ENCODE assay signal across 8 cellular contexts in the genomic region with DNA sequence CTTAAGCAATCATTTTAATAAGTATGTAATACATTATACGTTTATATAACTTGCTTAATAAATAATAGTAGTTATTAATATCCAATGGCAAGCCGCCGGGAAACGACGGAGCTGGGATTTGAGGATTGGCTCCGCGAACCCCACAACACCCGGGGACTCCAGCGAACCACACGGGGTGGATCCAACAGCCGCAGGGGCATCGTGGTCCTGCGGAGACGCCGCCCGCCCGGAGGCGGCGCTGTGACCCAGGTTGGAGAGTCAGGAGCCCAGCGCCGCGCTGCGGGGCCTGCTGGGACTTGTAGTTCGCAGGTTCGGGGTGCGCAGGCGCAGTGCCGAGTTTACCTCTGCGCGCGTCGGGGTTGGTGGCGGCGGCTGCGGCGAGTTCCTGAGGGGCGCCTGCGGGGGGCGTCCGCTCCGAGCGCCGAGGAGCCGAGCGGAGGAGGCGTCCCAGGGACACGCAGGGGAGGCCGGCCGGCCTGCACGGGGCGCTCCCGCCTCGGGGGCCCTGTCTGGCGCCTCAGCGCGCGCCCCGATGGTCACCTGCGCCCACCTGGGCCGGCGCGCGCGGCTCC. TPM values are rescaled to one million over a fixed set of nuclear protein-coding genes. Genes with fewer than 3 reads are reported as not detected.
DNase-seq lines count a peak whose midpoint lies in the region; ATAC-seq and TF ChIP-seq lines count a peak whose summit lies in the region.

TSS of gene ZNF554 (plus strand) at position 329 of the 572 bp plus-strand sequence. CDS start at position 533, 204 bp downstream.

- H3K27me3 ChIP-seq in esophagus muscularis mucosa (no peaks in the 10 kb centered on the region), muscle layer of colon (ENCODE audit: control insufficient read depth in 1 of 2, insufficient read depth in 2 of 2, low read length in 2 of 2) (no peaks in the 10 kb centered on the region)

- DNase-seq in DMS53 treated with DMSO at 0.1 percent for 48 hours (lab: John Stamatoyannopoulos, UW; ENCODE audit: unreplicated experiment): peak; percentile 80
- peak; percentile 97 for DNase-seq in Jurkat, Clone E6-1 (ENCODE audit: low read depth, low spot score)
- DNase-seq in OCI-M2 (lab: John Stamatoyannopoulos, UW; ENCODE audit: unreplicated experiment): peak; percentile 79
- peak; percentile 98 for DNase-seq in activated T-cell treated with anti-CD3 and anti-CD28 coated beads, Interleukin-2, amount 50 U/mL, for 24 hours
- DNase-seq in esophagus muscularis mucosa (ENCODE audit: extremely low spot score): peak; percentile 98
- DNase-seq in stimulated activated CD8-positive, alpha-beta memory T cell treated with anti-CD3 and anti-CD28 coated beads, Interleukin-7, amount 100 ng/mL, for 1 hour (ENCODE audit: low read depth in 2 of 2): peak; percentile 96 to 97

- peaks cover 0 to 18% (median 17%) of the 10 kb centered on the region in 4 donors for H3K36me3 ChIP-seq in esophagus muscularis mucosa
- H3K36me3 ChIP-seq in muscle layer of colon (ENCODE audit: insufficient read depth, low read length): no peaks in the 10 kb centered on the region

- H3K4me1 ChIP-seq in esophagus muscularis mucosa (peaks cover 3 to 20% (median 18%) of the 10 kb centered on the region in 4 donors), muscle layer of colon (ENCODE audit: insufficient read depth, low read length) (no peaks in the 10 kb centered on the region)

- intact Hi-C loops in esophagus muscularis mucosa (cut with DNase I): loop anchor here (1.0 kb wide), 1 partner anchor 34 kb away; the partner anchor contains the start of gene THOP1

- peaks cover 5% of the 10 kb centered on the region for H3K36me3 Mint-ChIP-seq in activated T-cell treated with anti-CD3 and anti-CD28 coated beads, Interleukin-2, amount 50 U/mL, for 24 hours (ENCODE audit: low read depth)

- no peak for TF ChIP-seq POLR2A in esophagus muscularis mucosa (IDR thresholded peaks at IDR 0.05; ENCODE audit: low read depth)

- peak; percentile 99 for TF ChIP-seq CTCF in esophagus muscularis mucosa (IDR thresholded peaks at IDR 0.05)

- peak; percentile 90 for ATAC-seq in GM21619 (IDR thresholded peaks at IDR 0.05; ENCODE audit: unreplicated experiment)

- WGBS in esophagus muscularis mucosa: 0% methylated on average over 9 of the region's 64 CpGs

- peak within 1 kb of the TSS; percentile 84 for H3K4me3 ChIP-seq in Jurkat, Clone E6-1 (ENCODE audit: low read length)
- H3K4me3 ChIP-seq in esophagus muscularis mucosa: peak within 1 kb of the TSS; percentile 85 to 97 (median 92)
- peak within 1 kb of the TSS; percentile 85 for H3K4me3 ChIP-seq in muscle layer of colon (ENCODE audit: low read depth in 1 of 2, low read length in 2 of 2)

- peaks cover 10% of the 10 kb centered on the region for H3K4me1 Mint-ChIP-seq in activated T-cell treated with anti-CD3 and anti-CD28 coated beads, Interleukin-2, amount 50 U/mL, for 24 hours (ENCODE audit: low read depth)

- H3K9me3 ChIP-seq in esophagus muscularis mucosa (no peaks in the 10 kb centered on the region), muscle layer of colon (ENCODE audit: low read length) (no peaks in the 10 kb centered on the region)

- no peak for TF ChIP-seq EP300 in esophagus muscularis mucosa (IDR thresholded peaks at IDR 0.05)

- peak within 1 kb of the TSS; percentile 84 for H3K4me3 Mint-ChIP-seq in activated T-cell treated with anti-CD3 and anti-CD28 coated beads, Interleukin-2, amount 50 U/mL, for 24 hours

- H3K27ac ChIP-seq in esophagus muscularis mucosa (replicated peaks in 1 of 4): peak within 1 kb of the TSS; percentile 71 to 78 (median 72)
- peak within 1 kb of the TSS; percentile 63 for H3K27ac ChIP-seq in muscle layer of colon (ENCODE audit: low read depth, low read length)

- H3K9ac ChIP-seq in muscle layer of colon (ENCODE audit: low read length): peak within 1 kb of the TSS; percentile 33

- H3K27me3 Mint-ChIP-seq in activated T-cell treated with anti-CD3 and anti-CD28 coated beads, Interleukin-2, amount 50 U/mL, for 24 hours: no peaks in the 10 kb centered on the region

- H3K27ac Mint-ChIP-seq in activated T-cell treated with anti-CD3 and anti-CD28 coated beads, Interleukin-2, amount 50 U/mL, for 24 hours: peak within 1 kb of the TSS; percentile 52

- H3K9me3 Mint-ChIP-seq in activated T-cell treated with anti-CD3 and anti-CD28 coated beads, Interleukin-2, amount 50 U/mL, for 24 hours: no peaks in the 10 kb centered on the region

RNA-seq across cellular contexts. Expression of gene ZNF554, which starts in this region (rescaled TPM):
- polyA plus RNA-seq in Jurkat, Clone E6-1 (2012; ENCODE audit: insufficient read depth, insufficient read length): 2.6 TPM
- 1 to 10 TPM; 2.9 to 7.1 (median 4.6) TPM for total RNA-seq in esophagus muscularis mucosa

Comparison
In these comparisons a context has a peak if more than half of its experiments do, and no peak if none do; other contexts are left out.
1. Peak in every context shown above with its lines: DNase-seq, ATAC-seq, H3K4me3 ChIP-seq and H3K27ac ChIP-seq.